Comparison of ENCODE assay signal across 29 cellular contexts in genomic region chr10:96843823-96844222, GRCh38.
"Had no signal": no experiment of that assay in that cellular context is flagged by ENCODE, and none has a peak within 500 bp of the region (broad histone marks: within the 10 kb centered on the region; RNA-seq: fewer than 3 reads in every experiment).

No MANE protein-coding gene starts in this region.

- H3K27me3 Mint-ChIP-seq: activated B cell treated with CpG ODN at 0.5 μM for 24 hours; activated CD4-positive, alpha-beta T cell treated with anti-CD3 and anti-CD28 coated beads for 36 hours; activated naive CD8-positive, alpha-beta T cell; central memory CD8-positive, alpha-beta T cell; effector memory CD8-positive, alpha-beta T cell; T-cell had no signal

- H3K4me3 ChIP-seq: adrenal gland, ascending aorta, breast epithelium, colonic mucosa, dorsolateral prefrontal cortex, esophagus muscularis mucosa, gastrocnemius medialis, left ventricle myocardium inferior, sigmoid colon, thoracic aorta, upper lobe of left lung had no signal

- H3K4me3 Mint-ChIP-seq: activated B cell treated with CpG ODN at 0.5 μM for 24 hours; activated CD4-positive, alpha-beta T cell treated with anti-CD3 and anti-CD28 coated beads for 36 hours; activated T-cell treated with anti-CD3 and anti-CD28 coated beads, Interleukin-2, amount 50 U/mL, for 4 hours; central memory CD8-positive, alpha-beta T cell had no signal

- H3K9me3 Mint-ChIP-seq: activated B cell treated with CpG ODN at 0.5 μM for 24 hours; activated T-cell treated with anti-CD3 and anti-CD28 coated beads, Interleukin-2, amount 50 U/mL, for 4 hours; activated T-helper 2 cell treated with anti-CD3 and anti-CD28 coated beads, Interferon-gamma antibody, Interleukin-2, Interleukin-4, amounts not matched to agents 10 μg/mL and 5 μg/mL and 100 μg/mL, durations not matched to agents 14 hours and 24 hours and 36 hours; central memory CD8-positive, alpha-beta T cell; effector memory CD8-positive, alpha-beta T cell; T-cell had no signal

- H3K9me3 ChIP-seq: adrenal gland, ascending aorta, breast epithelium, colonic mucosa, esophagus muscularis mucosa, gastrocnemius medialis, left ventricle myocardium inferior, sigmoid colon, thoracic aorta, upper lobe of left lung had no signal

- H3K36me3 ChIP-seq: adrenal gland, ascending aorta, breast epithelium, colonic mucosa, esophagus muscularis mucosa, gastrocnemius medialis, left ventricle myocardium inferior, sigmoid colon, thoracic aorta, upper lobe of left lung had no signal

- H3K27ac ChIP-seq: adrenal gland, ascending aorta, colonic mucosa, esophagus muscularis mucosa, gastrocnemius medialis, left ventricle myocardium inferior, sigmoid colon, thoracic aorta, upper lobe of left lung had no signal

- H3K27ac Mint-ChIP-seq: activated B cell treated with CpG ODN at 0.5 μM for 24 hours; activated CD4-positive, alpha-beta T cell treated with anti-CD3 and anti-CD28 coated beads for 36 hours; activated T-helper 2 cell treated with anti-CD3 and anti-CD28 coated beads, Interferon-gamma antibody, Interleukin-2, Interleukin-4, amounts not matched to agents 10 μg/mL and 5 μg/mL and 100 μg/mL, durations not matched to agents 14 hours and 24 hours and 36 hours had no signal

- H3K36me3 Mint-ChIP-seq: activated naive CD8-positive, alpha-beta T cell; T-cell had no signal

- H3K4me1 ChIP-seq: colonic mucosa had no signal

- DNase-seq: activated B cell treated with CpG ODN at 0.5 μM for 24 hours; activated CD4-positive, alpha-beta T cell treated with anti-CD3 and anti-CD28 coated beads for 36 hours; activated CD4-positive, alpha-beta T cell treated with anti-CD3 and anti-CD28 coated beads, Interleukin-2, amount 50 U/mL, for 4 hours; activated CD8-positive, alpha-beta memory T cell treated with anti-CD3 and anti-CD28 coated beads, Interleukin-2, amount 50 U/mL, for 48 hours; activated naive CD4-positive, alpha-beta T cell; activated T-cell treated with anti-CD3 and anti-CD28 coated beads, Interleukin-2, amount 50 U/mL, for 4 hours; adrenal gland; colonic mucosa; dorsolateral prefrontal cortex; effector memory CD8-positive, alpha-beta T cell; gastrocnemius medialis; hippocampal formation; left ventricle myocardium inferior; midbrain; occipital lobe; sigmoid colon; stimulated activated CD4-positive, alpha-beta T cell treated with anti-CD3 and anti-CD28 coated beads, Interleukin-2, amount 100 ng/mL, for 48 hours; stimulated activated CD8-positive, alpha-beta memory T cell treated with anti-CD3 and anti-CD28 coated beads, Interleukin-4, amount 100 ng/mL, for 48 hours; stimulated activated naive CD4-positive, alpha-beta T cell; T-cell; T-helper 9 cell; upper lobe of left lung had no signal

- H3K27me3 ChIP-seq: adrenal gland, ascending aorta, breast epithelium, colonic mucosa, dorsolateral prefrontal cortex, esophagus muscularis mucosa, gastrocnemius medialis, sigmoid colon, upper lobe of left lung had no signal
